In the genomic region with DNA sequence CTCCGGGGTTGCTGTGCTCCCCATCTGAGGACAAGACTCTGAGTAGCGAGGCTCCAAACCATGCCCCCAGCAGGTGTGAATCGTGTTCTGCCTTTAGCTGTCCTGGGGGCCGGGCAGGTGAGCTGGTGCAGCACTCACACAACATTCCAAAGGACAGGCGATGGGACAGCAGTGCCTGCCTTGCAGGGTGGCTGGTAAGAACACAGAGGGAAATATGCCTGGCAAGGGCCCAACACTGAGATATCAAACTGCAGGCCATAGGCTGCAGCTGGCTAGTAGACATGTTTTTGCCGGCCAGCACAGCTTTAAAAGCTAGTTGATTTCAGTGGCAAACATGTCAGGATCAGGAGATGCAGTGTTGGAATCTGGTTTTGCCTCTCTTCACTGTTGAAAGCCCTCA, we compare ENCODE assay signal across 25 cellular contexts. TPM values are rescaled to one million over a fixed set of nuclear protein-coding genes. Genes with fewer than 3 reads are reported as not detected.
DNase-seq lines count a peak whose midpoint lies in the region; ATAC-seq, FAIRE-seq and TF ChIP-seq lines count a peak whose summit lies in the region.
"Had no signal": no experiment of that assay in that cellular context is flagged by ENCODE, and none has a peak within 500 bp of the region (broad histone marks: within the 10 kb centered on the region; RNA-seq: fewer than 3 reads in every experiment).

No MANE protein-coding gene starts in this region.

- DNase-seq in SK-N-SH: no peak
- DNase-seq in BE2C: peak; percentile 46
- DNase-seq in pancreas: peak in 4 of 6 donors; percentile 37 to 60 (median 47)
- DNase-seq in NCI-H510A treated with DMSO at 0.1 percent for 48 hours (lab: John Stamatoyannopoulos, UW): no peak
- DNase-seq: 8988T; Calu3; CD8-positive, alpha-beta memory T cell; KBM-7; MM.1S; NCI-H1048; NCI-H1417 treated with DMSO at 0.1 percent for 48 hours; NCI-H187; NCI-H446 treated with DMSO at 0.1 percent for 48 hours; NCI-H69; NK-92 treated with Interleukin-12 subunit alpha and Interleukin-12 subunit beta, amount 100 ng/mL, for 24 hours; SJCRH30 had no signal

- no peaks in the 10 kb centered on the region for H3K27me3 Mint-ChIP-seq in dendritic cell treated with granulocyte-macrophage colony-stimulating factor and Interleukin-4, amounts not matched to agents 40 ng/mL and 50 ng/mL, for 4 days
- H3K27me3 Mint-ChIP-seq: CD8-positive, alpha-beta memory T cell had no signal

- no peaks in the 10 kb centered on the region for H3K9me3 ChIP-seq in SK-N-SH
- no peaks in the 10 kb centered on the region for H3K9me3 ChIP-seq in BE2C
- no peaks in the 10 kb centered on the region for H3K9me3 ChIP-seq in pancreas
- H3K9me3 ChIP-seq: SJCRH30 had no signal

- H3K79me2 ChIP-seq in SK-N-SH (ENCODE audit: insufficient read depth): no peaks in the 10 kb centered on the region

- H3K4me1 Mint-ChIP-seq in dendritic cell treated with granulocyte-macrophage colony-stimulating factor and Interleukin-4, amounts not matched to agents 40 ng/mL and 50 ng/mL, for 4 days (ENCODE audit: low read depth): peaks cover 85% of the 10 kb centered on the region

- H3K27ac ChIP-seq in SK-N-SH (ENCODE audit: low read depth in 2 of 2, low read length in 1 of 2): no peak overlapping the region
- peak overlapping the region in 1 of 4 donors; percentile 38 for H3K27ac ChIP-seq in pancreas
- H3K27ac ChIP-seq: C4-2B, SJCRH30 had no signal

- no peaks in the 10 kb centered on the region for H3K27me3 ChIP-seq in SK-N-SH (ENCODE audit: insufficient read depth)
- H3K27me3 ChIP-seq in BE2C: no peaks in the 10 kb centered on the region
- H3K27me3 ChIP-seq in pancreas: no peaks in the 10 kb centered on the region
- H3K27me3 ChIP-seq: SJCRH30 had no signal

- H3K36me3 Mint-ChIP-seq in dendritic cell treated with granulocyte-macrophage colony-stimulating factor and Interleukin-4, amounts not matched to agents 40 ng/mL and 50 ng/mL, for 4 days (ENCODE audit: low read depth): peaks cover 74% of the 10 kb centered on the region

- H3K4me3 ChIP-seq in SK-N-SH (ENCODE audit: low read depth in 2 of 2, low read length in 1 of 2) (no peak overlapping the region), BE2C (ENCODE audit: low read depth, low read length) (no peak overlapping the region), pancreas (no peak overlapping the region)
- H3K4me3 ChIP-seq: SJCRH30 had no signal

- no peak overlapping the region for H3K9ac ChIP-seq in SK-N-SH

- no peak overlapping the region for H3K4me3 Mint-ChIP-seq in dendritic cell treated with granulocyte-macrophage colony-stimulating factor and Interleukin-4, amounts not matched to agents 40 ng/mL and 50 ng/mL, for 4 days
- H3K4me3 Mint-ChIP-seq: CD8-positive, alpha-beta memory T cell had no signal

- FAIRE-seq in pancreas (lab: Jason Lieb, UNC): no peak
- FAIRE-seq: G401.6, GM18507, GM19239, H54 had no signal

- H3F3A ChIP-seq in SK-N-SH (replicated peaks; ENCODE audit: insufficient read depth): peaks cover 12% of the 10 kb centered on the region

- CTCF ChIA-PET in SK-N-SH (lab: Yijun Ruan, JAX): interaction anchor here (1.1 to 12.7 kb wide), 5 partner anchors 18 to 428 kb away, joined by 4 to 318 read pairs (median 6); partner anchors contain the start of genes CLEC16A and SOCS1

- TF ChIP-seq RAD21 in SK-N-SH (IDR thresholded peaks at IDR 0.05; ENCODE audit: low read length): no peak

- H3K9me3 Mint-ChIP-seq in dendritic cell treated with granulocyte-macrophage colony-stimulating factor and Interleukin-4, amounts not matched to agents 40 ng/mL and 50 ng/mL, for 4 days: no peaks in the 10 kb centered on the region
- H3K9me3 Mint-ChIP-seq: CD8-positive, alpha-beta memory T cell had no signal

- ATAC-seq in SK-N-SH treated with all-trans-retinoic acid at 6 μM for 48 hours (peak; percentile 11; the same call in 1 of the 3 replicates), pancreas (peak in 3 of 4 donors; percentile 27 to 64 (median 63)), HG03571 (IDR thresholded peaks at IDR 0.05; ENCODE audit: unreplicated experiment) (no peak), GM21381 (IDR thresholded peaks at IDR 0.05; ENCODE audit: unreplicated experiment) (no peak)

- intact Hi-C loops in dendritic cell treated with granulocyte-macrophage colony-stimulating factor and Interleukin-4, amounts not matched to agents 40 ng/mL and 50 ng/mL, for 4 days (cut with micrococcal nuclease): loop anchor here (10.0 kb wide), 1 partner anchor 387 kb away; no protein-coding TSS in a partner anchor
- intact Hi-C loops in pancreas (cut with DNase I): loop anchor here in 1 of 3 donors (5.0 kb wide), 1 partner anchor 284 kb away; no protein-coding TSS in a partner anchor

- H3K4me1 ChIP-seq in SK-N-SH (ENCODE audit: control insufficient read depth in 1 of 2, insufficient read depth in 2 of 2, low read depth in 1 of 2, low read length in 1 of 2) (peaks cover 5 to 22% of the 10 kb centered on the region in 2 experiments; a peak in 3 of 4 replicates), BE2C (peaks cover 15% of the 10 kb centered on the region), pancreas (peaks cover 0 to 6% (median 0%) of the 10 kb centered on the region in 3 donors)

- peaks cover 6 to 29% of the 10 kb centered on the region in 2 experiments for H3K36me3 ChIP-seq in SK-N-SH (replicated peaks in 1 of 2; ENCODE audit: control insufficient read depth in 1 of 2, insufficient read depth in 2 of 2, low read length in 1 of 2)
- peaks cover 24% of the 10 kb centered on the region for H3K36me3 ChIP-seq in BE2C
- no peaks in the 10 kb centered on the region for H3K36me3 ChIP-seq in pancreas
- H3K36me3 ChIP-seq: SJCRH30 had no signal

- no peaks in the 10 kb centered on the region for H3K9me2 ChIP-seq in SK-N-SH

- no peak overlapping the region for H2AFZ ChIP-seq in SK-N-SH (ENCODE audit: low read depth)

- no peak overlapping the region for H3K4me2 ChIP-seq in SK-N-SH

- POLR2A ChIA-PET in SK-N-SH (lab: Yijun Ruan, JAX): interaction anchor here (0.7 to 1.0 kb wide), 2 partner anchors 288 to 371 kb away, joined by 3 read pairs; partner anchors contain the start of gene SOCS1

- H3K27ac Mint-ChIP-seq in dendritic cell treated with granulocyte-macrophage colony-stimulating factor and Interleukin-4, amounts not matched to agents 40 ng/mL and 50 ng/mL, for 4 days: peak overlapping the region; percentile 76

- no peaks in the 10 kb centered on the region for H4K20me1 ChIP-seq in SK-N-SH (ENCODE audit: insufficient read depth)

- no peak for TF ChIP-seq EP300 in SK-N-SH (IDR thresholded peaks at IDR 0.05; ENCODE audit: borderline replicate concordance in 1 of 2, low read depth in 1 of 2, low read length in 1 of 2)

- WGBS in SK-N-SH (ENCODE audit: low lambda C conversion rate): 66% methylated on average over 6 of the region's 6 CpGs
- WGBS in pancreas, 2 donors: 45 to 48% methylated on average over 6 of the region's 6 CpGs

- TF ChIP-seq CTCF in SK-N-SH (IDR thresholded peaks at IDR 0.05): no peak
- TF ChIP-seq CTCF in BE2C (IDR thresholded peaks at IDR 0.05; ENCODE audit: low read depth, low read length): no peak
- no peak for TF ChIP-seq CTCF in pancreas (IDR thresholded peaks at IDR 0.05)

TF ChIP-seq in SK-N-SH treated with all-trans-retinoic acid at 6 μM for 48 hours, 23 proteins besides CTCF, POLR2A, EP300 and RAD21 (continues in another document):
- TF ChIP-seq TOX (CRISPR knock-in tag; IDR thresholded peaks at IDR 0.05; ENCODE audit: borderline replicate concordance) (no peak), SNAI2 (CRISPR knock-in tag; IDR thresholded peaks at IDR 0.05) (no peak), PPARA (CRISPR knock-in tag; IDR thresholded peaks at IDR 0.05; ENCODE audit: borderline replicate concordance) (no peak), ZFP30 (CRISPR knock-in tag; IDR thresholded peaks at IDR 0.05) (no peak), OSR1 (CRISPR knock-in tag; IDR thresholded peaks at IDR 0.05) (no peak)

TF ChIP-seq in SK-N-SH, 30 proteins besides CTCF, POLR2A, EP300 and RAD21 (continues in another document):
- TF ChIP-seq FOXM1 (IDR thresholded peaks at IDR 0.05; ENCODE audit: low read depth): no peak
- TF ChIP-seq GABPA (IDR thresholded peaks at IDR 0.05; ENCODE audit: low read depth): no peak
- no peak for TF ChIP-seq SMC3 (IDR thresholded peaks at IDR 0.05; ENCODE audit: low read depth, low read length)
- no peak for TF ChIP-seq ELF1 (IDR thresholded peaks at IDR 0.05)
- TF ChIP-seq, protein P1, sequence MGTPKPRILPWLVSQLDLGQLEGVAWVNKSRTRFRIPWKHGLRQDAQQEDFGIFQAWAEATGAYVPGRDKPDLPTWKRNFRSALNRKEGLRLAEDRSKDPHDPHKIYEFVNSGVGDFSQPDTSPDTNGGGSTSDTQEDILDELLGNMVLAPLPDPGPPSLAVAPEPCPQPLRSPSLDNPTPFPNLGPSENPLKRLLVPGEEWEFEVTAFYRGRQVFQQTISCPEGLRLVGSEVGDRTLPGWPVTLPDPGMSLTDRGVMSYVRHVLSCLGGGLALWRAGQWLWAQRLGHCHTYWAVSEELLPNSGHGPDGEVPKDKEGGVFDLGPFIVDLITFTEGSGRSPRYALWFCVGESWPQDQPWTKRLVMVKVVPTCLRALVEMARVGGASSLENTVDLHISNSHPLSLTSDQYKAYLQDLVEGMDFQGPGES (IDR thresholded peaks at IDR 0.05; ENCODE audit: low read depth, low read length): no peak
- TF ChIP-seq POLR2AphosphoS5 (IDR thresholded peaks at IDR 0.05; ENCODE audit: low read depth, low read length): no peak
- TF ChIP-seq, protein P2, sequence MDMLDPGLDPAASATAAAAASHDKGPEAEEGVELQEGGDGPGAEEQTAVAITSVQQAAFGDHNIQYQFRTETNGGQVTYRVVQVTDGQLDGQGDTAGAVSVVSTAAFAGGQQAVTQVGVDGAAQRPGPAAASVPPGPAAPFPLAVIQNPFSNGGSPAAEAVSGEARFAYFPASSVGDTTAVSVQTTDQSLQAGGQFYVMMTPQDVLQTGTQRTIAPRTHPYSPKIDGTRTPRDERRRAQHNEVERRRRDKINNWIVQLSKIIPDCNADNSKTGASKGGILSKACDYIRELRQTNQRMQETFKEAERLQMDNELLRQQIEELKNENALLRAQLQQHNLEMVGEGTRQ (IDR thresholded peaks at IDR 0.05; ENCODE audit: borderline replicate concordance, low read depth, low read length): no peak

RNA-seq across cellular contexts. Expression of gene CLEC16A, which starts 23.6 kb away (rescaled TPM):
- 9.2 and 13.7 TPM in 2 replicates for polyA plus RNA-seq in SK-N-SH (2012; rRNA removed)
- 9.3 and 12.0 TPM in 2 replicates for polyA plus RNA-seq in SK-N-SH (2012; cell fraction: cytosol; rRNA removed)
- 22.7 and 22.9 TPM in 2 replicates for polyA plus RNA-seq in SK-N-SH (2012; cell fraction: nucleus; rRNA removed)
- 33.3 TPM for polyA plus RNA-seq in BE2C (2012; ENCODE audit: insufficient read depth, insufficient read length, low read depth)
- 10 to 100 TPM in 4 of 6 donors, 1 to 10 TPM in 2; 9.7 to 17.2 (median 10.7) TPM for total RNA-seq in pancreas
- polyA plus RNA-seq in pancreas: 10 to 100 TPM in 1 of 2 donors, 1 to 10 TPM in 1; 8.1 to 11.7 TPM

RNA-seq across cellular contexts. Expression of gene DEXI, which starts 25.7 kb away (rescaled TPM):
- polyA plus RNA-seq in SK-N-SH (2012; rRNA removed) (48.2 and 55.5 TPM in 2 replicates), pancreas (10 to 100 TPM; 14.4 to 21.4 TPM)
- 37.8 and 49.5 TPM in 2 replicates for polyA plus RNA-seq in SK-N-SH (2012; cell fraction: cytosol; rRNA removed)
- 27.7 and 34.0 TPM in 2 replicates for polyA plus RNA-seq in SK-N-SH (2012; cell fraction: nucleus; rRNA removed)
- polyA plus RNA-seq in BE2C (2012; ENCODE audit: insufficient read depth, insufficient read length, low read depth): 68.8 TPM
- 10 to 100 TPM; 12.0 to 22.6 (median 16.8) TPM for total RNA-seq in pancreas

Comparison
In these comparisons a context has a peak if more than half of its experiments do, and no peak if none do; other contexts are left out.
1. ATAC-seq: peak in SK-N-SH treated with all-trans-retinoic acid at 6 μM for 48 hours (single experiment) and pancreas (3 of 4); none in HG03571 (single experiment) and GM21381 (single experiment).
2. DNase-seq: peak in BE2C (single experiment) and pancreas (4 of 6); none in SK-N-SH (single experiment) and NCI-H510A treated with DMSO at 0.1 percent for 48 hours (single experiment).